Comparison of ENCODE assay signal across 1 cellular context in the genomic region with DNA sequence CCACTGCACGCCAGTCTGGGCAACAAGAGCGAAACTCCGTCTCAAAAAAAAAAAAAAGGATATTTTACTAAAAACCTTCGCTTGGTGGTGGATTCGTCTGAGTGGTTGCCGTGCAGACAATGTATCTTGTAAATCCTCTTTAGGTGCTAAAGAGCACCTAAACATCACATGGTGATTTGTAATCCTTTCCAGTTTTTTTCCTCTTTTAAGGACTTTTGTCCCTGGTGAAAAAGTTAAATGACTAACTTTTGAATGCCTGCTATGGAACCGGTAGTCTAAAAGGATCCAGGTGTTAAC.
A peak's percentile ranks its signal among the peaks of the same experiment; 100 is the strongest.
TF ChIP-seq lines count a peak whose summit lies in the region.

No MANE protein-coding gene starts in this region.

TF ChIP-seq in HepG2, 621 proteins besides CTCF, POLR2A, EP300 and RAD21:
- TF ChIP-seq ZNF510 (CRISPR knock-in tag; IDR thresholded peaks at IDR 0.05; ENCODE audit: low read depth), result no peak
- TF ChIP-seq, protein P1, sequence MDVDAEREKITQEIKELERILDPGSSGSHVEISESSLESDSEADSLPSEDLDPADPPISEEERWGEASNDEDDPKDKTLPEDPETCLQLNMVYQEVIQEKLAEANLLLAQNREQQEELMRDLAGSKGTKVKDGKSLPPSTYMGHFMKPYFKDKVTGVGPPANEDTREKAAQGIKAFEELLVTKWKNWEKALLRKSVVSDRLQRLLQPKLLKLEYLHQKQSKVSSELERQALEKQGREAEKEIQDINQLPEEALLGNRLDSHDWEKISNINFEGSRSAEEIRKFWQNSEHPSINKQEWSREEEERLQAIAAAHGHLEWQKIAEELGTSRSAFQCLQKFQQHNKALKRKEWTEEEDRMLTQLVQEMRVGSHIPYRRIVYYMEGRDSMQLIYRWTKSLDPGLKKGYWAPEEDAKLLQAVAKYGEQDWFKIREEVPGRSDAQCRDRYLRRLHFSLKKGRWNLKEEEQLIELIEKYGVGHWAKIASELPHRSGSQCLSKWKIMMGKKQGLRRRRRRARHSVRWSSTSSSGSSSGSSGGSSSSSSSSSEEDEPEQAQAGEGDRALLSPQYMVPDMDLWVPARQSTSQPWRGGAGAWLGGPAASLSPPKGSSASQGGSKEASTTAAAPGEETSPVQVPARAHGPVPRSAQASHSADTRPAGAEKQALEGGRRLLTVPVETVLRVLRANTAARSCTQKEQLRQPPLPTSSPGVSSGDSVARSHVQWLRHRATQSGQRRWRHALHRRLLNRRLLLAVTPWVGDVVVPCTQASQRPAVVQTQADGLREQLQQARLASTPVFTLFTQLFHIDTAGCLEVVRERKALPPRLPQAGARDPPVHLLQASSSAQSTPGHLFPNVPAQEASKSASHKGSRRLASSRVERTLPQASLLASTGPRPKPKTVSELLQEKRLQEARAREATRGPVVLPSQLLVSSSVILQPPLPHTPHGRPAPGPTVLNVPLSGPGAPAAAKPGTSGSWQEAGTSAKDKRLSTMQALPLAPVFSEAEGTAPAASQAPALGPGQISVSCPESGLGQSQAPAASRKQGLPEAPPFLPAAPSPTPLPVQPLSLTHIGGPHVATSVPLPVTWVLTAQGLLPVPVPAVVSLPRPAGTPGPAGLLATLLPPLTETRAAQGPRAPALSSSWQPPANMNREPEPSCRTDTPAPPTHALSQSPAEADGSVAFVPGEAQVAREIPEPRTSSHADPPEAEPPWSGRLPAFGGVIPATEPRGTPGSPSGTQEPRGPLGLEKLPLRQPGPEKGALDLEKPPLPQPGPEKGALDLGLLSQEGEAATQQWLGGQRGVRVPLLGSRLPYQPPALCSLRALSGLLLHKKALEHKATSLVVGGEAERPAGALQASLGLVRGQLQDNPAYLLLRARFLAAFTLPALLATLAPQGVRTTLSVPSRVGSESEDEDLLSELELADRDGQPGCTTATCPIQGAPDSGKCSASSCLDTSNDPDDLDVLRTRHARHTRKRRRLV (CRISPR knock-in tag; IDR thresholded peaks at IDR 0.05), result 0 out of 2 replicates have a peak, but pooled peaks have one; percentile 18
- TF ChIP-seq ZNF530 (CRISPR knock-in tag; IDR thresholded peaks at IDR 0.05; ENCODE audit: low read depth), result no peak
- TF ChIP-seq CHD4 (IDR thresholded peaks at IDR 0.05; ENCODE audit: borderline replicate concordance, low read length), result 0 out of 2 replicates have a peak, but pooled peaks have one; percentile 31
- TF ChIP-seq, protein P2, sequence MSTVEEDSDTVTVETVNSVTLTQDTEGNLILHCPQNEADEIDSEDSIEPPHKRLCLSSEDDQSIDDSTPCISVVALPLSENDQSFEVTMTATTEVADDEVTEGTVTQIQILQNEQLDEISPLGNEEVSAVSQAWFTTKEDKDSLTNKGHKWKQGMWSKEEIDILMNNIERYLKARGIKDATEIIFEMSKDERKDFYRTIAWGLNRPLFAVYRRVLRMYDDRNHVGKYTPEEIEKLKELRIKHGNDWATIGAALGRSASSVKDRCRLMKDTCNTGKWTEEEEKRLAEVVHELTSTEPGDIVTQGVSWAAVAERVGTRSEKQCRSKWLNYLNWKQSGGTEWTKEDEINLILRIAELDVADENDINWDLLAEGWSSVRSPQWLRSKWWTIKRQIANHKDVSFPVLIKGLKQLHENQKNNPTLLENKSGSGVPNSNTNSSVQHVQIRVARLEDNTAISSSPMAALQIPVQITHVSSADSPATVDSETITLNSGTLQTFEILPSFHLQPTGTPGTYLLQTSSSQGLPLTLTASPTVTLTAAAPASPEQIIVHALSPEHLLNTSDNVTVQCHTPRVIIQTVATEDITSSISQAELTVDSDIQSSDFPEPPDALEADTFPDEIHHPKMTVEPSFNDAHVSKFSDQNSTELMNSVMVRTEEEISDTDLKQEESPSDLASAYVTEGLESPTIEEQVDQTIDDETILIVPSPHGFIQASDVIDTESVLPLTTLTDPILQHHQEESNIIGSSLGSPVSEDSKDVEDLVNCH (CRISPR knock-in tag; IDR thresholded peaks at IDR 0.05), result no peak
- TF ChIP-seq, protein P3, sequence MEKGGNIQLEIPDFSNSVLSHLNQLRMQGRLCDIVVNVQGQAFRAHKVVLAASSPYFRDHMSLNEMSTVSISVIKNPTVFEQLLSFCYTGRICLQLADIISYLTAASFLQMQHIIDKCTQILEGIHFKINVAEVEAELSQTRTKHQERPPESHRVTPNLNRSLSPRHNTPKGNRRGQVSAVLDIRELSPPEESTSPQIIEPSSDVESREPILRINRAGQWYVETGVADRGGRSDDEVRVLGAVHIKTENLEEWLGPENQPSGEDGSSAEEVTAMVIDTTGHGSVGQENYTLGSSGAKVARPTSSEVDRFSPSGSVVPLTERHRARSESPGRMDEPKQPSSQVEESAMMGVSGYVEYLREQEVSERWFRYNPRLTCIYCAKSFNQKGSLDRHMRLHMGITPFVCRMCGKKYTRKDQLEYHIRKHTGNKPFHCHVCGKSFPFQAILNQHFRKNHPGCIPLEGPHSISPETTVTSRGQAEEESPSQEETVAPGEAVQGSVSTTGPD (CRISPR knock-in tag; IDR thresholded peaks at IDR 0.05), result no peak
- TF ChIP-seq ZNF30 (CRISPR knock-in tag; IDR thresholded peaks at IDR 0.05), result no peak
- TF ChIP-seq, protein P4, sequence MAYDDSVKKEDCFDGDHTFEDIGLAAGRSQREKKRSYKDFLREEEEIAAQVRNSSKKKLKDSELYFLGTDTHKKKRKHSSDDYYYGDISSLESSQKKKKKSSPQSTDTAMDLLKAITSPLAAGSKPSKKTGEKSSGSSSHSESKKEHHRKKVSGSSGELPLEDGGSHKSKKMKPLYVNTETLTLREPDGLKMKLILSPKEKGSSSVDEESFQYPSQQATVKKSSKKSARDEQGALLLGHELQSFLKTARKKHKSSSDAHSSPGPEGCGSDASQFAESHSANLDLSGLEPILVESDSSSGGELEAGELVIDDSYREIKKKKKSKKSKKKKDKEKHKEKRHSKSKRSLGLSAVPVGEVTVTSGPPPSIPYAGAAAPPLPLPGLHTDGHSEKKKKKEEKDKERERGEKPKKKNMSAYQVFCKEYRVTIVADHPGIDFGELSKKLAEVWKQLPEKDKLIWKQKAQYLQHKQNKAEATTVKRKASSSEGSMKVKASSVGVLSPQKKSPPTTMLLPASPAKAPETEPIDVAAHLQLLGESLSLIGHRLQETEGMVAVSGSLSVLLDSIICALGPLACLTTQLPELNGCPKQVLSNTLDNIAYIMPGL (CRISPR knock-in tag; IDR thresholded peaks at IDR 0.05; ENCODE audit: borderline replicate concordance in 1 of 2, low read depth in 1 of 2), result 0 out of 4 replicates have a peak, but pooled peaks of 1 of the 2 experiments have one; percentile 0
- peak; percentile 6; the same call in 1 of the 2 replicates for TF ChIP-seq ZNF460 (CRISPR knock-in tag; IDR thresholded peaks at IDR 0.05; ENCODE audit: borderline replicate concordance)
- TF ChIP-seq, protein P5, sequence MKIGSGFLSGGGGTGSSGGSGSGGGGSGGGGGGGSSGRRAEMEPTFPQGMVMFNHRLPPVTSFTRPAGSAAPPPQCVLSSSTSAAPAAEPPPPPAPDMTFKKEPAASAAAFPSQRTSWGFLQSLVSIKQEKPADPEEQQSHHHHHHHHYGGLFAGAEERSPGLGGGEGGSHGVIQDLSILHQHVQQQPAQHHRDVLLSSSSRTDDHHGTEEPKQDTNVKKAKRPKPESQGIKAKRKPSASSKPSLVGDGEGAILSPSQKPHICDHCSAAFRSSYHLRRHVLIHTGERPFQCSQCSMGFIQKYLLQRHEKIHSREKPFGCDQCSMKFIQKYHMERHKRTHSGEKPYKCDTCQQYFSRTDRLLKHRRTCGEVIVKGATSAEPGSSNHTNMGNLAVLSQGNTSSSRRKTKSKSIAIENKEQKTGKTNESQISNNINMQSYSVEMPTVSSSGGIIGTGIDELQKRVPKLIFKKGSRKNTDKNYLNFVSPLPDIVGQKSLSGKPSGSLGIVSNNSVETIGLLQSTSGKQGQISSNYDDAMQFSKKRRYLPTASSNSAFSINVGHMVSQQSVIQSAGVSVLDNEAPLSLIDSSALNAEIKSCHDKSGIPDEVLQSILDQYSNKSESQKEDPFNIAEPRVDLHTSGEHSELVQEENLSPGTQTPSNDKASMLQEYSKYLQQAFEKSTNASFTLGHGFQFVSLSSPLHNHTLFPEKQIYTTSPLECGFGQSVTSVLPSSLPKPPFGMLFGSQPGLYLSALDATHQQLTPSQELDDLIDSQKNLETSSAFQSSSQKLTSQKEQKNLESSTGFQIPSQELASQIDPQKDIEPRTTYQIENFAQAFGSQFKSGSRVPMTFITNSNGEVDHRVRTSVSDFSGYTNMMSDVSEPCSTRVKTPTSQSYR (CRISPR knock-in tag; IDR thresholded peaks at IDR 0.05; ENCODE audit: borderline replicate concordance), result no peak
- no peak for TF ChIP-seq HDAC6 (IDR thresholded peaks at IDR 0.05; ENCODE audit: low read depth, low read length)
- 0 out of 2 replicates have a peak, but pooled peaks have one; percentile 4 for TF ChIP-seq ZFP82 (CRISPR knock-in tag; IDR thresholded peaks at IDR 0.05; ENCODE audit: borderline replicate concordance)
- 0 out of 2 replicates have a peak, but pooled peaks have one; percentile 20 for TF ChIP-seq HDAC1 (CRISPR knock-in tag; IDR thresholded peaks at IDR 0.05)
- TF ChIP-seq, protein P6, sequence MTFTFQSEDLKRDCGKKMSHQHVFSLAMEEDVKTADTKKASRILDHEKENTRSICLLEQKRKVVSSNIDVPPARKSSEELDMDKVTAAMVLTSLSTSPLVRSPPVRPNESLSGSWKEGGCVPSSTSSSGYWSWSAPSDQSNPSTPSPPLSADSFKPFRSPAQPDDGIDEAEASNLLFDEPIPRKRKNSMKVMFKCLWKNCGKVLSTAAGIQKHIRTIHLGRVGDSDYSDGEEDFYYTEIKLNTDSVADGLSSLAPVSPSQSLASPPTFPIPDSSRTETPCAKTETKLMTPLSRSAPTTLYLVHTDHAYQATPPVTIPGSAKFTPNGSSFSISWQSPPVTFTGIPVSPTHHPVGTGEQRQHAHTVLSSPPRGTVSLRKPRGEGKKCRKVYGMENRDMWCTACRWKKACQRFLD (CRISPR knock-in tag; IDR thresholded peaks at IDR 0.05; ENCODE audit: borderline replicate concordance), result 0 out of 2 replicates have a peak, but pooled peaks have one; percentile 6
